ENCODE assay signal across 28 cellular contexts in the genomic region with DNA sequence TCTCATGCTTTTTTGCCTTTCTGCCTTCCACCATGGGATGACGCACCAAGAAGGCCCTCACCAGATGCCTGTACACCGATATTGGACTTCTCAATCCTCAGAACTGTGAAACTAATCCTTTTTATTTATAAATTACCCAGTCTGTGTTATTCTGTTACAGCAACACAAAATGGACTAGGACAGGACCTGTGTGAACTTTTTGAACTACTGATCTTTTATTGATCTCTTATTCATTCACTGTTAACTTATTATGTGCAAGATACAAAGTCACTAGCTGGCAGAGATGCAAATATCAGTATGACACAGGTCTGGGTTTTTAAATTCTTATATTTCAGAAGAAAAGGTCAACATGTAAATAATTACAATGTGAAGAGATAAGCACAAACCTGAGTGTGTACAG.
"Had no signal": no experiment of that assay in that cellular context is flagged by ENCODE, and none has a peak within 500 bp of the region (broad histone marks: within the 10 kb centered on the region; RNA-seq: fewer than 3 reads in every experiment).

No MANE protein-coding gene starts in this region.

- H3K9me3 ChIP-seq: colonic mucosa, esophagus muscularis mucosa, esophagus squamous epithelium, gastrocnemius medialis, gastroesophageal sphincter, heart left ventricle, heart right ventricle had no signal

- H3K4me3 ChIP-seq: colonic mucosa, coronary artery, dorsolateral prefrontal cortex, esophagus muscularis mucosa, esophagus squamous epithelium, gastrocnemius medialis, gastroesophageal sphincter, heart left ventricle, heart right ventricle had no signal

- H3K27ac ChIP-seq: colonic mucosa, coronary artery, dorsolateral prefrontal cortex, epithelial cell of prostate, esophagus muscularis mucosa, esophagus squamous epithelium, foreskin keratinocyte, gastrocnemius medialis, gastroesophageal sphincter, heart left ventricle, heart right ventricle had no signal

- DNase-seq: colonic mucosa; cortex of kidney; dermis blood vessel endothelial cell; dorsolateral prefrontal cortex; effector CD4-positive, alpha-beta T cell; effector CD8-positive, alpha-beta T cell; effector memory CD4-positive, alpha-beta T cell; effector memory CD8-positive, alpha-beta T cell; endodermal cell; erythroblast; esophagus squamous epithelium; foreskin fibroblast; foreskin keratinocyte; foreskin melanocyte; gastrocnemius medialis; glutamatergic neuron; head of caudate nucleus; heart left ventricle; heart right ventricle had no signal

- ATAC-seq: effector memory CD8-positive, alpha-beta T cell; esophagus mucosa; foreskin keratinocyte; gastrocnemius medialis; gastroesophageal sphincter; heart left ventricle; heart right ventricle had no signal

- FAIRE-seq: colon, endometrium, endothelial cell of umbilical vein, frontal cortex had no signal

- H3K36me3 ChIP-seq: colonic mucosa, esophagus muscularis mucosa, esophagus squamous epithelium, gastrocnemius medialis, gastroesophageal sphincter, heart left ventricle, heart right ventricle had no signal

- H3K27me3 ChIP-seq: colonic mucosa, dorsolateral prefrontal cortex, esophagus muscularis mucosa, esophagus squamous epithelium, foreskin keratinocyte, gastrocnemius medialis, gastroesophageal sphincter, heart right ventricle had no signal

- H3K4me1 ChIP-seq: colonic mucosa, esophagus muscularis mucosa, esophagus squamous epithelium, foreskin keratinocyte, gastrocnemius medialis, gastroesophageal sphincter, heart left ventricle, heart right ventricle had no signal
